In genomic region chr4:124940387-124940786, GRCh38 we compare ENCODE assay signal across 12 cellular contexts.
A peak's percentile ranks its signal among the peaks of the same experiment; 100 is the strongest.
DNase-seq lines count a peak whose midpoint lies in the region; TF ChIP-seq lines count a peak whose summit lies in the region.
"Had no signal": no experiment of that assay in that cellular context is flagged by ENCODE, and none has a peak within 500 bp of the region (broad histone marks: within the 10 kb centered on the region; RNA-seq: fewer than 3 reads in every experiment).

No MANE protein-coding gene starts in this region.

- no peak overlapping the region for H3K4me3 Mint-ChIP-seq in mesothelial cell of epicardium
- H3K4me3 Mint-ChIP-seq in activated naive CD4-positive, alpha-beta T cell treated with anti-CD3 and anti-CD28 coated beads for 36 hours, result no peak overlapping the region
- H3K4me3 Mint-ChIP-seq in activated CD4-positive, alpha-beta memory T cell treated with anti-CD3 and anti-CD28 coated beads, Interleukin-2, amount 10 ng/mL, durations not matched to agents 7 days and 5 days, result no peak overlapping the region
- H3K4me3 Mint-ChIP-seq: activated T-cell treated with anti-CD3 and anti-CD28 coated beads, Interleukin-2, amount 50 U/mL, for 24 hours; effector memory CD8-positive, alpha-beta T cell; natural killer cell treated with Interleukin-12 subunit alpha and Interleukin-12 subunit beta and Interleukin-15 and Interleukin-18, amount 100 ng/mL, for 72 hours had no signal

- H3K27ac Mint-ChIP-seq in mesothelial cell of epicardium, result peak overlapping the region; percentile 92
- no peak overlapping the region for H3K27ac Mint-ChIP-seq in activated naive CD4-positive, alpha-beta T cell treated with anti-CD3 and anti-CD28 coated beads for 36 hours
- H3K27ac Mint-ChIP-seq in activated CD4-positive, alpha-beta memory T cell treated with anti-CD3 and anti-CD28 coated beads, Interleukin-2, amount 10 ng/mL, durations not matched to agents 7 days and 5 days, result no peak overlapping the region
- H3K27ac Mint-ChIP-seq: activated T-cell treated with anti-CD3 and anti-CD28 coated beads, Interleukin-2, amount 50 U/mL, for 24 hours; effector memory CD8-positive, alpha-beta T cell; natural killer cell treated with Interleukin-12 subunit alpha and Interleukin-12 subunit beta and Interleukin-15 and Interleukin-18, amount 100 ng/mL, for 72 hours had no signal

- no peak for TF ChIP-seq CTCF in mesothelial cell of epicardium (IDR thresholded peaks at IDR 0.05; ENCODE audit: unreplicated experiment)

- CTCF ChIA-PET in activated naive CD4-positive, alpha-beta T cell treated with anti-CD3 and anti-CD28 coated beads for 36 hours (lab: Charles Lee), result no interaction called here
- CTCF ChIA-PET in activated CD4-positive, alpha-beta memory T cell treated with anti-CD3 and anti-CD28 coated beads, Interleukin-2, amount 10 ng/mL, durations not matched to agents 7 days and 5 days (lab: Charles Lee), result no interaction called here

- POLR2A ChIA-PET in activated CD4-positive, alpha-beta memory T cell treated with anti-CD3 and anti-CD28 coated beads, Interleukin-2, amount 10 ng/mL, durations not matched to agents 7 days and 5 days (lab: Charles Lee), result no interaction called here

- H3K9me3 Mint-ChIP-seq in mesothelial cell of epicardium, result no peaks in the 10 kb centered on the region
- H3K9me3 Mint-ChIP-seq in activated naive CD4-positive, alpha-beta T cell treated with anti-CD3 and anti-CD28 coated beads for 36 hours, result peaks cover 3% of the 10 kb centered on the region
- peaks cover 7% of the 10 kb centered on the region for H3K9me3 Mint-ChIP-seq in activated CD4-positive, alpha-beta memory T cell treated with anti-CD3 and anti-CD28 coated beads, Interleukin-2, amount 10 ng/mL, durations not matched to agents 7 days and 5 days

- H3K4me1 Mint-ChIP-seq in mesothelial cell of epicardium, result peaks cover 43% of the 10 kb centered on the region
- no peaks in the 10 kb centered on the region for H3K4me1 Mint-ChIP-seq in activated naive CD4-positive, alpha-beta T cell treated with anti-CD3 and anti-CD28 coated beads for 36 hours (ENCODE audit: low read depth)
- H3K4me1 Mint-ChIP-seq in activated CD4-positive, alpha-beta memory T cell treated with anti-CD3 and anti-CD28 coated beads, Interleukin-2, amount 10 ng/mL, durations not matched to agents 7 days and 5 days, result no peaks in the 10 kb centered on the region

- H3K27ac ChIP-seq in epithelial cell of prostate, result peak overlapping the region; percentile 97

- DNase-seq in AG08396 (ENCODE audit: low spot score) (peak; percentile 33), NCI-H69 (lab: John Stamatoyannopoulos, UW) (peak; percentile 6), epithelial cell of prostate (ENCODE audit: low read depth, low spot score) (peak; percentile 69), mesothelial cell of epicardium (ENCODE audit: low spot score in 2 of 2, unreplicated experiment in 2 of 2) (no peak), hippocampal formation (lab: John Stamatoyannopoulos, UW) (no peak)
- DNase-seq in stimulated activated CD4-positive, alpha-beta T cell treated with anti-CD3 and anti-CD28 coated beads, Interleukin-12 subunit alpha, Interleukin-12 subunit beta, amount 100 ng/mL, for 4 hours, result no peak
- DNase-seq in activated naive CD4-positive, alpha-beta T cell treated with anti-CD3 and anti-CD28 coated beads for 36 hours, result no peak
- no peak for DNase-seq in activated CD4-positive, alpha-beta memory T cell treated with anti-CD3 and anti-CD28 coated beads, Interleukin-2, amount 10 ng/mL, durations not matched to agents 7 days and 5 days
- DNase-seq: activated T-cell treated with anti-CD3 and anti-CD28 coated beads, Interleukin-2, amount 50 U/mL, for 24 hours; COR-L47; effector memory CD8-positive, alpha-beta T cell had no signal

- intact Hi-C loops in activated naive CD4-positive, alpha-beta T cell treated with anti-CD3 and anti-CD28 coated beads for 36 hours (cut with micrococcal nuclease), result no loop called here

- H3K36me3 Mint-ChIP-seq in mesothelial cell of epicardium, result no peaks in the 10 kb centered on the region
- H3K36me3 Mint-ChIP-seq in activated naive CD4-positive, alpha-beta T cell treated with anti-CD3 and anti-CD28 coated beads for 36 hours (ENCODE audit: low read depth), result no peaks in the 10 kb centered on the region
- no peaks in the 10 kb centered on the region for H3K36me3 Mint-ChIP-seq in activated CD4-positive, alpha-beta memory T cell treated with anti-CD3 and anti-CD28 coated beads, Interleukin-2, amount 10 ng/mL, durations not matched to agents 7 days and 5 days (ENCODE audit: low read depth)
- H3K36me3 Mint-ChIP-seq: natural killer cell treated with Interleukin-12 subunit alpha and Interleukin-12 subunit beta and Interleukin-15 and Interleukin-18, amount 100 ng/mL, for 72 hours had no signal

- no peaks in the 10 kb centered on the region for H3K27me3 Mint-ChIP-seq in mesothelial cell of epicardium (ENCODE audit: low read depth)
- H3K27me3 Mint-ChIP-seq in activated naive CD4-positive, alpha-beta T cell treated with anti-CD3 and anti-CD28 coated beads for 36 hours (ENCODE audit: low read depth), result no peaks in the 10 kb centered on the region
- no peaks in the 10 kb centered on the region for H3K27me3 Mint-ChIP-seq in activated CD4-positive, alpha-beta memory T cell treated with anti-CD3 and anti-CD28 coated beads, Interleukin-2, amount 10 ng/mL, durations not matched to agents 7 days and 5 days
- H3K27me3 Mint-ChIP-seq: activated T-cell treated with anti-CD3 and anti-CD28 coated beads, Interleukin-2, amount 50 U/mL, for 24 hours; effector memory CD8-positive, alpha-beta T cell; natural killer cell treated with Interleukin-12 subunit alpha and Interleukin-12 subunit beta and Interleukin-15 and Interleukin-18, amount 100 ng/mL, for 72 hours had no signal

Comparison
In these comparisons a context has a peak if more than half of its experiments do, and no peak if none do; other contexts are left out.
1. DNase-seq: peak in AG08396 (single experiment), NCI-H69 (single experiment) and epithelial cell of prostate (single experiment); none in mesothelial cell of epicardium (0 of 2), hippocampal formation (0 of 2), stimulated activated CD4-positive, alpha-beta T cell treated with anti-CD3 and anti-CD28 coated beads, Interleukin-12 subunit alpha, Interleukin-12 subunit beta, amount 100 ng/mL, for 4 hours (single experiment), activated naive CD4-positive, alpha-beta T cell treated with anti-CD3 and anti-CD28 coated beads for 36 hours (single experiment) and activated CD4-positive, alpha-beta memory T cell treated with anti-CD3 and anti-CD28 coated beads, Interleukin-2, amount 10 ng/mL, durations not matched to agents 7 days and 5 days (single experiment).